1 cellular context compared by ENCODE assay signal in the genomic region with DNA sequence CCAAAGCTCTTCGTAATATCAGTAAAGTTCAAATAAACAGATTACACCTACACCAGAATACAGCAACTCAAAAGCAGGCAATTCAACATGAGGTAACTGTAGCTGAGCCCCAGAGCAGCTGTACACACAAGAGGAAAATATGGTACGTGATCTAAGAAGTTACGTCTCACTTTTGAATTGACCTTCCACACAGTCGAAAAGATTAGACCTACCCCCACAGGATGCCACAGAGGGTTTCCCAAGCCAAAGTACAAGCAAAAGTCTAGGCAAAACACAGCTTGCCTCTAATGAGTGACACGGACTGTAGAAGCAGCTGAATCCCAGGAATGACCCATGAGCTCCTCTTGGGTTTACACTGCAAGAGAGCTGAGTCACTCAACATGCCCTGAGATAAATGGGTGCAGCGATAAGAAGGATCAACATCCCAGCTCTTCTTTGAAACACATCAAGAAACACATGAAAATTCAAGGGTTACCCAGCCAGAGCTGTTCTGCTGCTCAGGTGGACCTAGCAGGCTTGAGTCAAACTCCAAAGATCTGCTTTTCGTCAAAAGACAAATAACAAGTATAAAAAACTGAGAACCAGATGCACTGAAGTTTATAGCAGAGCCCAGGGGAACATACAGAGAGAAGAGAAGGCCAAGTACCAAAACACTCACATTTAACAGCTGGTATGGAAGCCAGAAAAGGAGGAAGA.
TF ChIP-seq lines count a peak whose summit lies in the region.

No MANE protein-coding gene starts in this region.

TF ChIP-seq in HepG2, 621 proteins besides CTCF, POLR2A, EP300 and RAD21 (continued from another document and continues in another):
- TF ChIP-seq TBP (CRISPR knock-in tag; IDR thresholded peaks at IDR 0.05) (no peak), HNF4A (CRISPR knock-in tag; IDR thresholded peaks at IDR 0.05) (peak; percentile 89), ZNF737 (CRISPR knock-in tag; IDR thresholded peaks at IDR 0.05; ENCODE audit: borderline replicate concordance) (no peak), HNRNPLL (IDR thresholded peaks at IDR 0.05; ENCODE audit: low read depth, low read length, poor library complexity, severe bottlenecking) (no peak), RARA (CRISPR knock-in tag; IDR thresholded peaks at IDR 0.05) (peak; percentile 81), ZNF629 (CRISPR knock-in tag; conservative IDR thresholded peaks at IDR 0.05) (peak; percentile 99), THYN1 (CRISPR knock-in tag; IDR thresholded peaks at IDR 0.05; ENCODE audit: borderline replicate concordance, low read depth) (no peak), KAT7 (CRISPR knock-in tag; IDR thresholded peaks at IDR 0.05; ENCODE audit: borderline replicate concordance) (no peak), SP1 (IDR thresholded peaks at IDR 0.05) (no peak), SP1 (CRISPR knock-in tag; IDR thresholded peaks at IDR 0.05) (no peak), ZNF121 (CRISPR knock-in tag; IDR thresholded peaks at IDR 0.05) (no peak; the same call in 1 of the 2 replicates), CEBPB (IDR thresholded peaks at IDR 0.05; ENCODE audit: borderline replicate concordance, low read depth, low read length) (no peak), ZNF816 (CRISPR knock-in tag; IDR thresholded peaks at IDR 0.05; ENCODE audit: borderline replicate concordance) (no peak), NR2F1 (CRISPR knock-in tag; IDR thresholded peaks at IDR 0.05) (no peak), ZFP82 (CRISPR knock-in tag; IDR thresholded peaks at IDR 0.05; ENCODE audit: borderline replicate concordance) (no peak), RFXAP (CRISPR knock-in tag; IDR thresholded peaks at IDR 0.05; ENCODE audit: borderline replicate concordance) (no peak), BCL6 (CRISPR knock-in tag; IDR thresholded peaks at IDR 0.05) (peak; percentile 83), KMT2A (CRISPR knock-in tag; IDR thresholded peaks at IDR 0.05) (peak; percentile 87), SMAD9 (CRISPR knock-in tag; IDR thresholded peaks at IDR 0.05) (no peak), FOXM1 (CRISPR knock-in tag; IDR thresholded peaks at IDR 0.05) (no peak), NBN (conservative IDR thresholded peaks at IDR 0.05) (no peak), MIER2 (CRISPR knock-in tag; IDR thresholded peaks at IDR 0.05) (peak; percentile 76), ZNF7 (CRISPR knock-in tag; IDR thresholded peaks at IDR 0.05) (no peak; the same call in 1 of the 2 replicates), SIX4 (CRISPR knock-in tag; IDR thresholded peaks at IDR 0.05) (peak; percentile 12; the same call in 1 of the 2 replicates), KAT8 (CRISPR knock-in tag; IDR thresholded peaks at IDR 0.05) (peak; percentile 10; the same call in 1 of the 2 replicates), YEATS2 (CRISPR knock-in tag; IDR thresholded peaks at IDR 0.05; ENCODE audit: borderline replicate concordance) (no peak), ZNF446 (CRISPR knock-in tag; IDR thresholded peaks at IDR 0.05) (no peak), MYNN (CRISPR knock-in tag; IDR thresholded peaks at IDR 0.05; ENCODE audit: low read depth) (no peak), ZNF607 (CRISPR knock-in tag; IDR thresholded peaks at IDR 0.05; ENCODE audit: borderline replicate concordance) (peak; percentile 26; the same call in 1 of the 2 replicates), ADNP (CRISPR knock-in tag; IDR thresholded peaks at IDR 0.05) (0 out of 2 replicates have a peak, but pooled peaks have one; percentile 76), ZFX (CRISPR knock-in tag; IDR thresholded peaks at IDR 0.05; ENCODE audit: low read depth) (peak; percentile 50; the same call in 1 of the 2 replicates), KLF11 (CRISPR knock-in tag; IDR thresholded peaks at IDR 0.05) (no peak), ZNF670 (CRISPR knock-in tag; IDR thresholded peaks at IDR 0.05; ENCODE audit: borderline replicate concordance) (peak; percentile 26; the same call in 1 of the 2 replicates), HNRNPH1 (optimal IDR thresholded peaks at IDR 0.05; ENCODE audit: low read depth, low read length) (no peak), CC2D1A (CRISPR knock-in tag; IDR thresholded peaks at IDR 0.05) (no peak), ZNF431 (CRISPR knock-in tag; IDR thresholded peaks at IDR 0.05; ENCODE audit: borderline replicate concordance, low read depth) (0 out of 2 replicates have a peak, but pooled peaks have one; percentile 12), ARHGAP35 (CRISPR knock-in tag; IDR thresholded peaks at IDR 0.05; ENCODE audit: borderline replicate concordance) (no peak), ZNF615 (CRISPR knock-in tag; IDR thresholded peaks at IDR 0.05; ENCODE audit: borderline replicate concordance) (no peak), RFX5 (IDR thresholded peaks at IDR 0.05; ENCODE audit: low read depth, low read length) (no peak), TCF12 (IDR thresholded peaks at IDR 0.05) (no peak), TCF12 (CRISPR knock-in tag; IDR thresholded peaks at IDR 0.05) (peak; percentile 38; the same call in 1 of the 2 replicates), ZNF382 (CRISPR knock-in tag; IDR thresholded peaks at IDR 0.05; ENCODE audit: borderline replicate concordance) (no peak), ZSCAN21 (CRISPR knock-in tag; IDR thresholded peaks at IDR 0.05; ENCODE audit: borderline replicate concordance) (0 out of 2 replicates have a peak, but pooled peaks have one; percentile 39), ZSCAN22 (CRISPR knock-in tag; IDR thresholded peaks at IDR 0.05) (no peak), ZBTB7B (CRISPR knock-in tag; IDR thresholded peaks at IDR 0.05) (no peak)
- TF ChIP-seq, protein P1, sequence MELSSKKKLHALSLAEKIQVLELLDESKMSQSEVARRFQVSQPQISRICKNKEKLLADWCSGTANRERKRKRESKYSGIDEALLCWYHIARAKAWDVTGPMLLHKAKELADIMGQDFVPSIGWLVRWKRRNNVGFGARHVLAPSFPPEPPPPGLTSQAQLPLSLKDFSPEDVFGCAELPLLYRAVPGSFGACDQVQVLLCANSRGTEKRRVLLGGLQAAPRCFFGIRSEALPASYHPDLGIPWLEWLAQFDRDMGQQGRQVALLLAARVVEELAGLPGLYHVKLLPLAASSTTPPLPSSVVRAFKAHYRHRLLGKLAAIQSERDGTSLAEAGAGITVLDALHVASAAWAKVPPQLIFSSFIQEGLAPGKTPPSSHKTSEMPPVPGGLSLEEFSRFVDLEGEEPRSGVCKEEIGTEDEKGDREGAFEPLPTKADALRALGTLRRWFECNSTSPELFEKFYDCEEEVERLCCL (CRISPR knock-in tag; IDR thresholded peaks at IDR 0.05; ENCODE audit: borderline replicate concordance), result no peak
- TF ChIP-seq, protein P2, sequence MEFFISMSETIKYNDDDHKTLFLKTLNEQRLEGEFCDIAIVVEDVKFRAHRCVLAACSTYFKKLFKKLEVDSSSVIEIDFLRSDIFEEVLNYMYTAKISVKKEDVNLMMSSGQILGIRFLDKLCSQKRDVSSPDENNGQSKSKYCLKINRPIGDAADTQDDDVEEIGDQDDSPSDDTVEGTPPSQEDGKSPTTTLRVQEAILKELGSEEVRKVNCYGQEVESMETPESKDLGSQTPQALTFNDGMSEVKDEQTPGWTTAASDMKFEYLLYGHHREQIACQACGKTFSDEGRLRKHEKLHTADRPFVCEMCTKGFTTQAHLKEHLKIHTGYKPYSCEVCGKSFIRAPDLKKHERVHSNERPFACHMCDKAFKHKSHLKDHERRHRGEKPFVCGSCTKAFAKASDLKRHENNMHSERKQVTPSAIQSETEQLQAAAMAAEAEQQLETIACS (CRISPR knock-in tag; IDR thresholded peaks at IDR 0.05), result no peak
- TF ChIP-seq, protein P3, sequence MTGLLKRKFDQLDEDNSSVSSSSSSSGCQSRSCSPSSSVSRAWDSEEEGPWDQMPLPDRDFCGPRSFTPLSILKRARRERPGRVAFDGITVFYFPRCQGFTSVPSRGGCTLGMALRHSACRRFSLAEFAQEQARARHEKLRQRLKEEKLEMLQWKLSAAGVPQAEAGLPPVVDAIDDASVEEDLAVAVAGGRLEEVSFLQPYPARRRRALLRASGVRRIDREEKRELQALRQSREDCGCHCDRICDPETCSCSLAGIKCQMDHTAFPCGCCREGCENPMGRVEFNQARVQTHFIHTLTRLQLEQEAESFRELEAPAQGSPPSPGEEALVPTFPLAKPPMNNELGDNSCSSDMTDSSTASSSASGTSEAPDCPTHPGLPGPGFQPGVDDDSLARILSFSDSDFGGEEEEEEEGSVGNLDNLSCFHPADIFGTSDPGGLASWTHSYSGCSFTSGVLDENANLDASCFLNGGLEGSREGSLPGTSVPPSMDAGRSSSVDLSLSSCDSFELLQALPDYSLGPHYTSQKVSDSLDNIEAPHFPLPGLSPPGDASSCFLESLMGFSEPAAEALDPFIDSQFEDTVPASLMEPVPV (CRISPR knock-in tag; IDR thresholded peaks at IDR 0.05), result no peak; the same call in 1 of the 2 replicates
- TF ChIP-seq, protein P4, sequence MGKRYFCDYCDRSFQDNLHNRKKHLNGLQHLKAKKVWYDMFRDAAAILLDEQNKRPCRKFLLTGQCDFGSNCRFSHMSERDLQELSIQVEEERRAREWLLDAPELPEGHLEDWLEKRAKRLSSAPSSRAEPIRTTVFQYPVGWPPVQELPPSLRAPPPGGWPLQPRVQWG (CRISPR knock-in tag; IDR thresholded peaks at IDR 0.05; ENCODE audit: borderline replicate concordance, low read depth), result no peak
- TF ChIP-seq, protein P5, sequence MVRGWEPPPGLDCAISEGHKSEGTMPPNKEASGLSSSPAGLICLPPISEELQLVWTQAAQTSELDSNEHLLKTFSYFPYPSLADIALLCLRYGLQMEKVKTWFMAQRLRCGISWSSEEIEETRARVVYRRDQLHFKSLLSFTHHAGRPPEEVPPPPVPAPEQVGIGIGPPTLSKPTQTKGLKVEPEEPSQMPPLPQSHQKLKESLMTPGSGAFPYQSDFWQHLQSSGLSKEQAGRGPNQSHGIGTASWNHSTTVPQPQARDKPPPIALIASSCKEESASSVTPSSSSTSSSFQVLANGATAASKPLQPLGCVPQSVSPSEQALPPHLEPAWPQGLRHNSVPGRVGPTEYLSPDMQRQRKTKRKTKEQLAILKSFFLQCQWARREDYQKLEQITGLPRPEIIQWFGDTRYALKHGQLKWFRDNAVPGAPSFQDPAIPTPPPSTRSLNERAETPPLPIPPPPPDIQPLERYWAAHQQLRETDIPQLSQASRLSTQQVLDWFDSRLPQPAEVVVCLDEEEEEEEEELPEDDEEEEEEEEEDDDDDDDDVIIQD (CRISPR knock-in tag; IDR thresholded peaks at IDR 0.05; ENCODE audit: low read depth), result peak; percentile 78; the same call in 1 of the 2 replicates
- TF ChIP-seq, protein P6, sequence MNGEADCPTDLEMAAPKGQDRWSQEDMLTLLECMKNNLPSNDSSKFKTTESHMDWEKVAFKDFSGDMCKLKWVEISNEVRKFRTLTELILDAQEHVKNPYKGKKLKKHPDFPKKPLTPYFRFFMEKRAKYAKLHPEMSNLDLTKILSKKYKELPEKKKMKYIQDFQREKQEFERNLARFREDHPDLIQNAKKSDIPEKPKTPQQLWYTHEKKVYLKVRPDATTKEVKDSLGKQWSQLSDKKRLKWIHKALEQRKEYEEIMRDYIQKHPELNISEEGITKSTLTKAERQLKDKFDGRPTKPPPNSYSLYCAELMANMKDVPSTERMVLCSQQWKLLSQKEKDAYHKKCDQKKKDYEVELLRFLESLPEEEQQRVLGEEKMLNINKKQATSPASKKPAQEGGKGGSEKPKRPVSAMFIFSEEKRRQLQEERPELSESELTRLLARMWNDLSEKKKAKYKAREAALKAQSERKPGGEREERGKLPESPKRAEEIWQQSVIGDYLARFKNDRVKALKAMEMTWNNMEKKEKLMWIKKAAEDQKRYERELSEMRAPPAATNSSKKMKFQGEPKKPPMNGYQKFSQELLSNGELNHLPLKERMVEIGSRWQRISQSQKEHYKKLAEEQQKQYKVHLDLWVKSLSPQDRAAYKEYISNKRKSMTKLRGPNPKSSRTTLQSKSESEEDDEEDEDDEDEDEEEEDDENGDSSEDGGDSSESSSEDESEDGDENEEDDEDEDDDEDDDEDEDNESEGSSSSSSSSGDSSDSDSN (CRISPR knock-in tag; IDR thresholded peaks at IDR 0.05), result peak; percentile 39; the same call in 1 of the 2 replicates
- TF ChIP-seq, protein P7, sequence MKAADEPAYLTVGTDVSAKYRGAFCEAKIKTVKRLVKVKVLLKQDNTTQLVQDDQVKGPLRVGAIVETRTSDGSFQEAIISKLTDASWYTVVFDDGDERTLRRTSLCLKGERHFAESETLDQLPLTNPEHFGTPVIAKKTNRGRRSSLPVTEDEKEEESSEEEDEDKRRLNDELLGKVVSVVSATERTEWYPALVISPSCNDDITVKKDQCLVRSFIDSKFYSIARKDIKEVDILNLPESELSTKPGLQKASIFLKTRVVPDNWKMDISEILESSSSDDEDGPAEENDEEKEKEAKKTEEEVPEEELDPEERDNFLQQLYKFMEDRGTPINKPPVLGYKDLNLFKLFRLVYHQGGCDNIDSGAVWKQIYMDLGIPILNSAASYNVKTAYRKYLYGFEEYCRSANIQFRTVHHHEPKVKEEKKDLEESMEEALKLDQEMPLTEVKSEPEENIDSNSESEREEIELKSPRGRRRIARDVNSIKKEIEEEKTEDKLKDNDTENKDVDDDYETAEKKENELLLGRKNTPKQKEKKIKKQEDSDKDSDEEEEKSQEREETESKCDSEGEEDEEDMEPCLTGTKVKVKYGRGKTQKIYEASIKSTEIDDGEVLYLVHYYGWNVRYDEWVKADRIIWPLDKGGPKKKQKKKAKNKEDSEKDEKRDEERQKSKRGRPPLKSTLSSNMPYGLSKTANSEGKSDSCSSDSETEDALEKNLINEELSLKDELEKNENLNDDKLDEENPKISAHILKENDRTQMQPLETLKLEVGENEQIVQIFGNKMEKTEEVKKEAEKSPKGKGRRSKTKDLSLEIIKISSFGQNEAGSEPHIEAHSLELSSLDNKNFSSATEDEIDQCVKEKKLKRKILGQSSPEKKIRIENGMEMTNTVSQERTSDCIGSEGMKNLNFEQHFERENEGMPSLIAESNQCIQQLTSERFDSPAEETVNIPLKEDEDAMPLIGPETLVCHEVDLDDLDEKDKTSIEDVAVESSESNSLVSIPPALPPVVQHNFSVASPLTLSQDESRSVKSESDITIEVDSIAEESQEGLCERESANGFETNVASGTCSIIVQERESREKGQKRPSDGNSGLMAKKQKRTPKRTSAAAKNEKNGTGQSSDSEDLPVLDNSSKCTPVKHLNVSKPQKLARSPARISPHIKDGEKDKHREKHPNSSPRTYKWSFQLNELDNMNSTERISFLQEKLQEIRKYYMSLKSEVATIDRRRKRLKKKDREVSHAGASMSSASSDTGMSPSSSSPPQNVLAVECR (CRISPR knock-in tag; IDR thresholded peaks at IDR 0.05; ENCODE audit: borderline replicate concordance), result peak; percentile 70; the same call in 1 of the 2 replicates
- TF ChIP-seq, protein P8, sequence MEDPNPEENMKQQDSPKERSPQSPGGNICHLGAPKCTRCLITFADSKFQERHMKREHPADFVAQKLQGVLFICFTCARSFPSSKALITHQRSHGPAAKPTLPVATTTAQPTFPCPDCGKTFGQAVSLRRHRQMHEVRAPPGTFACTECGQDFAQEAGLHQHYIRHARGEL (CRISPR knock-in tag; IDR thresholded peaks at IDR 0.05), result no peak
- TF ChIP-seq, protein P9, sequence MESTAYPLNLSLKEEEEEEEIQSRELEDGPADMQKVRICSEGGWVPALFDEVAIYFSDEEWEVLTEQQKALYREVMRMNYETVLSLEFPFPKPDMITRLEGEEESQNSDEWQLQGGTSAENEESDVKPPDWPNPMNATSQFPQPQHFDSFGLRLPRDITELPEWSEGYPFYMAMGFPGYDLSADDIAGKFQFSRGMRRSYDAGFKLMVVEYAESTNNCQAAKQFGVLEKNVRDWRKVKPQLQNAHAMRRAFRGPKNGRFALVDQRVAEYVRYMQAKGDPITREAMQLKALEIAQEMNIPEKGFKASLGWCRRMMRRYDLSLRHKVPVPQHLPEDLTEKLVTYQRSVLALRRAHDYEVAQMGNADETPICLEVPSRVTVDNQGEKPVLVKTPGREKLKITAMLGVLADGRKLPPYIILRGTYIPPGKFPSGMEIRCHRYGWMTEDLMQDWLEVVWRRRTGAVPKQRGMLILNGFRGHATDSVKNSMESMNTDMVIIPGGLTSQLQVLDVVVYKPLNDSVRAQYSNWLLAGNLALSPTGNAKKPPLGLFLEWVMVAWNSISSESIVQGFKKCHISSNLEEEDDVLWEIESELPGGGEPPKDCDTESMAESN (CRISPR knock-in tag; conservative IDR thresholded peaks at IDR 0.05), result no peak
